In genomic region chr5:179795863-179796833, GRCh38 we compare ENCODE assay signal across 9 cellular contexts. TPM values are rescaled to one million over a fixed set of nuclear protein-coding genes. Genes with fewer than 3 reads are reported as not detected.
DNase-seq lines count a peak whose midpoint lies in the region; ATAC-seq lines count a peak whose summit lies in the region.
"Had no signal": no experiment of that assay in that cellular context is flagged by ENCODE, and none has a peak within 500 bp of the region (broad histone marks: within the 10 kb centered on the region; RNA-seq: fewer than 3 reads in every experiment).

No MANE protein-coding gene starts in this region.

- no peaks in the 10 kb centered on the region for H3K27me3 ChIP-seq in CD8-positive, alpha-beta memory T cell (ENCODE audit: insufficient read depth, low read length, poor library complexity, severe bottlenecking)
- H3K27me3 ChIP-seq in endocrine pancreas (ENCODE audit: control insufficient read depth, insufficient read depth, low read length) (no peaks in the 10 kb centered on the region), mesenchymal stem cell (ENCODE audit: control insufficient read depth in 1 of 2, insufficient read depth in 1 of 2, low read length in 2 of 2) (no peaks in the 10 kb centered on the region)

- peaks cover 23% of the 10 kb centered on the region for H3K79me1 ChIP-seq in mesenchymal stem cell (replicated peaks; ENCODE audit: low read length, poor library complexity, severe bottlenecking)

- WGBS in mesenchymal stem cell, result 3% methylated on average over 89 of the region's 113 CpGs

- DNase-seq in CD8-positive, alpha-beta memory T cell, result peak; percentile 56 to 73 (median 63)
- peak; percentile 84 for DNase-seq in GM19238 (ENCODE audit: insufficient read length, low spot score)
- DNase-seq in NCI-H748 treated with DMSO at 0.1 percent for 48 hours (lab: John Stamatoyannopoulos, UW), result peak; percentile 72
- DNase-seq in activated CD8-positive, alpha-beta T cell treated with anti-CD3 and anti-CD28 coated beads, Interleukin-2, amount 10 ng/mL, durations not matched to agents 7 days and 5 days, result peak; percentile 72
- peak; percentile 84 for DNase-seq in mesenchymal stem cell
- DNase-seq in stimulated activated CD8-positive, alpha-beta memory T cell treated with anti-CD3 and anti-CD28 coated beads, Interleukin-7, amount 100 ng/mL, for 48 hours (ENCODE audit: extremely low read depth in 1 of 2, low read depth in 1 of 2), result peak; percentile 45 to 50

- H3K23ac ChIP-seq in mesenchymal stem cell (ENCODE audit: low read length in 2 of 2), result peak overlapping the region in 1 of 2 experiments; percentile 29

- peak overlapping the region in 1 of 2 experiments; percentile 57 for H3K4ac ChIP-seq in mesenchymal stem cell (ENCODE audit: low read depth in 1 of 2, low read length in 2 of 2)

- H3K4me3 ChIP-seq in CD8-positive, alpha-beta memory T cell (ENCODE audit: low read length), result peak overlapping the region; percentile 47
- no peak overlapping the region for H3K4me3 ChIP-seq in endocrine pancreas (ENCODE audit: control insufficient read depth, insufficient read depth, low read length)
- peak overlapping the region; percentile 66 to 71 for H3K4me3 ChIP-seq in mesenchymal stem cell (ENCODE audit: insufficient read depth in 1 of 2, low read depth in 1 of 2, low read length in 2 of 2)

- peak overlapping the region; percentile 73 for H2BK15ac ChIP-seq in mesenchymal stem cell (ENCODE audit: low read depth, poor library complexity, severe bottlenecking)

- H3K14ac ChIP-seq in mesenchymal stem cell (ENCODE audit: low read length in 2 of 2), result peak overlapping the region in 1 of 2 experiments; percentile 19

- peaks cover 28% of the 10 kb centered on the region for H3K4me1 ChIP-seq in CD8-positive, alpha-beta memory T cell (ENCODE audit: insufficient read depth, low read length)
- H3K4me1 ChIP-seq in endocrine pancreas (ENCODE audit: control insufficient read depth, insufficient read depth, low read length) (no peaks in the 10 kb centered on the region), mesenchymal stem cell (ENCODE audit: control insufficient read depth, insufficient read depth, low read depth, low read length) (peaks cover 33% of the 10 kb centered on the region)

- peak overlapping the region in 1 of 2 experiments; percentile 13 for H2BK12ac ChIP-seq in mesenchymal stem cell (ENCODE audit: low read length in 2 of 2)

- ATAC-seq in HG03280 (IDR thresholded peaks at IDR 0.05; ENCODE audit: unreplicated experiment), result peak; percentile 78
- ATAC-seq in activated CD8-positive, alpha-beta T cell treated with anti-CD3 and anti-CD28 coated beads, Interleukin-2, amount 10 ng/mL, durations not matched to agents 7 days and 5 days, result peak; percentile 71

- H4K8ac ChIP-seq in mesenchymal stem cell (ENCODE audit: low read length), result peak overlapping the region; percentile 71

- H3K4me3 Mint-ChIP-seq in CD8-positive, alpha-beta memory T cell, result peak overlapping the region; percentile 50 to 82 (median 67)
- H3K4me3 Mint-ChIP-seq in activated CD8-positive, alpha-beta T cell treated with anti-CD3 and anti-CD28 coated beads, Interleukin-2, amount 10 ng/mL, durations not matched to agents 7 days and 5 days, result peak overlapping the region; percentile 36

- H2AFZ ChIP-seq in mesenchymal stem cell (ENCODE audit: low read depth, low read length), result no peak overlapping the region

- peak overlapping the region in 6 of 8 donors; percentile 50 to 96 (median 67) for H3K27ac Mint-ChIP-seq in CD8-positive, alpha-beta memory T cell
- H3K27ac Mint-ChIP-seq in activated CD8-positive, alpha-beta T cell treated with anti-CD3 and anti-CD28 coated beads, Interleukin-2, amount 10 ng/mL, durations not matched to agents 7 days and 5 days, result peak overlapping the region; percentile 46

- H2AK5ac ChIP-seq in mesenchymal stem cell (ENCODE audit: low read length, severe bottlenecking), result no peak overlapping the region

- CTCF ChIA-PET in CD8-positive, alpha-beta memory T cell (lab: Charles Lee), result interaction anchor here (1.0 to 5.9 kb wide), 15 partner anchors 9 to 118 kb away, joined by 3 to 61 read pairs (median 4); partner anchors contain the start of gene MAML1
- CTCF ChIA-PET in activated CD8-positive, alpha-beta T cell treated with anti-CD3 and anti-CD28 coated beads, Interleukin-2, amount 10 ng/mL, durations not matched to agents 7 days and 5 days (lab: Charles Lee), result interaction anchor here (0.6 to 6.3 kb wide), 6 partner anchors 19 to 65 kb away, joined by 3 to 48 read pairs (median 3); partner anchors contain the start of gene SQSTM1

- H3K27me3 Mint-ChIP-seq in CD8-positive, alpha-beta memory T cell, result no peaks in the 10 kb centered on the region
- H3K27me3 Mint-ChIP-seq in activated CD8-positive, alpha-beta T cell treated with anti-CD3 and anti-CD28 coated beads, Interleukin-2, amount 10 ng/mL, durations not matched to agents 7 days and 5 days (ENCODE audit: low read depth), result no peaks in the 10 kb centered on the region

- peaks cover 27 to 39% (median 28%) of the 10 kb centered on the region in 3 donors for H3K4me1 Mint-ChIP-seq in CD8-positive, alpha-beta memory T cell
- peaks cover 36% of the 10 kb centered on the region for H3K4me1 Mint-ChIP-seq in activated CD8-positive, alpha-beta T cell treated with anti-CD3 and anti-CD28 coated beads, Interleukin-2, amount 10 ng/mL, durations not matched to agents 7 days and 5 days (ENCODE audit: low read depth)

- H2BK5ac ChIP-seq in mesenchymal stem cell (ENCODE audit: low read depth, low read length, poor library complexity, severe bottlenecking), result no peak overlapping the region

- peak overlapping the region; percentile 9 for H4K91ac ChIP-seq in mesenchymal stem cell (ENCODE audit: low read length)

- H3K4me2 ChIP-seq in mesenchymal stem cell (ENCODE audit: low read length, poor library complexity, severe bottlenecking), result peak overlapping the region; percentile 94

- peaks cover 0 to 32% (median 3%) of the 10 kb centered on the region in 3 donors for H3K36me3 Mint-ChIP-seq in CD8-positive, alpha-beta memory T cell
- H3K36me3 Mint-ChIP-seq in activated CD8-positive, alpha-beta T cell treated with anti-CD3 and anti-CD28 coated beads, Interleukin-2, amount 10 ng/mL, durations not matched to agents 7 days and 5 days (ENCODE audit: low read depth), result peaks cover 27% of the 10 kb centered on the region

- POLR2A ChIA-PET in CD8-positive, alpha-beta memory T cell (lab: Charles Lee), result interaction anchor here (0.8 to 1.9 kb wide), 6 partner anchors 10 to 173 kb away, joined by 3 to 8 read pairs (median 4); partner anchors contain the start of genes HNRNPH1 and MGAT4B
- POLR2A ChIA-PET in activated CD8-positive, alpha-beta T cell treated with anti-CD3 and anti-CD28 coated beads, Interleukin-2, amount 10 ng/mL, durations not matched to agents 7 days and 5 days (lab: Charles Lee), result interaction anchor here (0.8 to 1.1 kb wide), 2 partner anchors 10 to 96 kb away, joined by 3 read pairs; no protein-coding TSS in a partner anchor

- no peak overlapping the region for H2BK120ac ChIP-seq in mesenchymal stem cell (ENCODE audit: low read depth, low read length)

- H3K18ac ChIP-seq in mesenchymal stem cell (ENCODE audit: low read depth in 1 of 2, low read length in 2 of 2), result peak overlapping the region; percentile 24 to 76

- H3K9ac ChIP-seq in endocrine pancreas (ENCODE audit: control insufficient read depth, insufficient read depth, low read length) (peak overlapping the region; percentile 84), mesenchymal stem cell (ENCODE audit: low read length) (peak overlapping the region; percentile 83)

- no peaks in the 10 kb centered on the region for H3K9me3 ChIP-seq in CD8-positive, alpha-beta memory T cell (ENCODE audit: low read length)
- H3K9me3 ChIP-seq in endocrine pancreas (ENCODE audit: control insufficient read depth, low read length), result no peaks in the 10 kb centered on the region
- H3K9me3 ChIP-seq in mesenchymal stem cell (ENCODE audit: control insufficient read depth, low read length), result no peaks in the 10 kb centered on the region

- peaks cover 9% of the 10 kb centered on the region for H3K36me3 ChIP-seq in CD8-positive, alpha-beta memory T cell (ENCODE audit: insufficient read depth, low read length)
- no peaks in the 10 kb centered on the region for H3K36me3 ChIP-seq in endocrine pancreas (ENCODE audit: control insufficient read depth, insufficient read depth, low read length)
- H3K36me3 ChIP-seq in mesenchymal stem cell (ENCODE audit: control insufficient read depth in 1 of 2, insufficient read depth in 2 of 2, low read depth in 1 of 2, low read length in 2 of 2), result peaks cover 44 to 51% of the 10 kb centered on the region in 2 experiments

- H3K27ac ChIP-seq in CD8-positive, alpha-beta memory T cell (ENCODE audit: low read depth, low read length), result no peak overlapping the region
- no peak overlapping the region for H3K27ac ChIP-seq in mesenchymal stem cell (ENCODE audit: low read length, poor library complexity, severe bottlenecking)

- H3K9me3 Mint-ChIP-seq in CD8-positive, alpha-beta memory T cell, result no peaks in the 10 kb centered on the region
- no peaks in the 10 kb centered on the region for H3K9me3 Mint-ChIP-seq in activated CD8-positive, alpha-beta T cell treated with anti-CD3 and anti-CD28 coated beads, Interleukin-2, amount 10 ng/mL, durations not matched to agents 7 days and 5 days (ENCODE audit: insufficient read depth)

RNA-seq across cellular contexts. Expression of gene LTC4S, which starts 2.4 kb away (rescaled TPM):
- total RNA-seq in CD8-positive, alpha-beta memory T cell, result 1 to 10 TPM in 1 of 2 experiments, under 1 TPM in 1; 0.57 to 1.0 TPM
- 4.0 TPM for polyA plus RNA-seq in CD8-positive, alpha-beta memory T cell
- total RNA-seq in activated CD8-positive, alpha-beta T cell treated with anti-CD3 and anti-CD28 coated beads, Interleukin-2, amount 10 ng/mL, durations not matched to agents 7 days and 5 days, result 1 to 10 TPM; 3.7 to 3.8 TPM
- 0.22 TPM for polyA plus RNA-seq in mesenchymal stem cell (2013, experiment 1 of 2)
- 0.29 TPM for polyA plus RNA-seq in mesenchymal stem cell (2013, experiment 2 of 2)
- total RNA-seq: glomerular endothelial cell had no signal

RNA-seq across cellular contexts. Expression of gene MGAT4B, which starts 10.5 kb away (rescaled TPM):
- 100 to 1,000 TPM in 1 of 2 experiments, 10 to 100 TPM in 1; 94.0 to 103 TPM for total RNA-seq in CD8-positive, alpha-beta memory T cell
- 21.0 TPM for polyA plus RNA-seq in CD8-positive, alpha-beta memory T cell
- total RNA-seq in activated CD8-positive, alpha-beta T cell treated with anti-CD3 and anti-CD28 coated beads, Interleukin-2, amount 10 ng/mL, durations not matched to agents 7 days and 5 days, result 100 to 1,000 TPM in 1 of 2 experiments, 10 to 100 TPM in 1; 85.9 to 103 TPM
- 182 TPM for polyA plus RNA-seq in mesenchymal stem cell (2013, experiment 1 of 2)
- 176 TPM for polyA plus RNA-seq in mesenchymal stem cell (2013, experiment 2 of 2)

RNA-seq across cellular contexts. Expression of gene SQSTM1, which starts 24.6 kb away (rescaled TPM):
- 100 to 1,000 TPM; 158 to 179 TPM for total RNA-seq in CD8-positive, alpha-beta memory T cell
- 212 TPM for polyA plus RNA-seq in CD8-positive, alpha-beta memory T cell
- total RNA-seq in activated CD8-positive, alpha-beta T cell treated with anti-CD3 and anti-CD28 coated beads, Interleukin-2, amount 10 ng/mL, durations not matched to agents 7 days and 5 days, result 100 to 1,000 TPM in 1 of 2 experiments, 10 to 100 TPM in 1; 100.0 to 102 TPM
- polyA plus RNA-seq in mesenchymal stem cell (2013, experiment 1 of 2), result 544 TPM
- polyA plus RNA-seq in mesenchymal stem cell (2013, experiment 2 of 2), result 553 TPM
